ENCODE assay signal across 11 cellular contexts in genomic region chr6:150037526-150038201, GRCh38. TPM values are rescaled to one million over a fixed set of nuclear protein-coding genes. Genes with fewer than 3 reads are reported as not detected.
DNase-seq lines count a peak whose midpoint lies in the region; ATAC-seq and TF ChIP-seq lines count a peak whose summit lies in the region.
"Had no signal": no experiment of that assay in that cellular context is flagged by ENCODE, and none has a peak within 500 bp of the region (broad histone marks: within the 10 kb centered on the region; RNA-seq: fewer than 3 reads in every experiment).

No MANE protein-coding gene starts in this region.

- H3K4me3 Mint-ChIP-seq in nephron progenitor cell = peak overlapping the region; percentile 71

- ATAC-seq in heart left ventricle (no peak), left ventricle myocardium superior (no peak), GM21723 (IDR thresholded peaks at IDR 0.05; ENCODE audit: unreplicated experiment) (no peak)

- no peak for DNase-seq in heart left ventricle
- DNase-seq in left ventricle myocardium superior = no peak
- DNase-seq in nephron progenitor cell = peak; percentile 32
- no peak for DNase-seq in NOMO-1 (lab: John Stamatoyannopoulos, UW; ENCODE audit: unreplicated experiment in 2 of 2)
- no peak for DNase-seq in Ammon's horn (ENCODE audit: low spot score)
- DNase-seq in germinal center (ENCODE audit: low spot score) = no peak
- DNase-seq: MG63 had no signal

- H3K4me3 ChIP-seq in heart left ventricle = peak overlapping the region in 10 of 12 donors; percentile 7 to 33 (median 22)
- H3K4me3 ChIP-seq in esophagus (ENCODE audit: low read depth in 1 of 2, low read length in 2 of 2) = peak overlapping the region; percentile 10 to 27
- H3K4me3 ChIP-seq: MG63 had no signal

- H3K9me3 Mint-ChIP-seq in nephron progenitor cell = peaks cover 10% of the 10 kb centered on the region

- intact Hi-C loops in heart left ventricle (cut with DNase I) = no loop called here
- intact Hi-C loops in left ventricle myocardium superior (cut with micrococcal nuclease) = no loop called here

- peaks cover 7% of the 10 kb centered on the region for H3K4me1 Mint-ChIP-seq in nephron progenitor cell

- TF ChIP-seq CTCF in heart left ventricle (IDR thresholded peaks at IDR 0.05) (no peak), nephron progenitor cell (IDR thresholded peaks at IDR 0.05) (no peak)

- WGBS in heart left ventricle, 4 donors = 1 to 2% (median 2%) methylated on average over 29 to 55 of the region's 55 CpGs
- WGBS in esophagus, 2 donors = 5 to 6% methylated on average over 55 of the region's 55 CpGs

- H3K27ac ChIP-seq in heart left ventricle (no peak overlapping the region), esophagus (ENCODE audit: low read depth in 2 of 2, low read length in 1 of 2) (no peak overlapping the region)
- H3K27ac ChIP-seq: C4-2B had no signal

- H3K4me1 ChIP-seq in heart left ventricle (peaks cover 0 to 13% (median 10%) of the 10 kb centered on the region in 12 donors), esophagus (ENCODE audit: control insufficient read depth in 2 of 2, insufficient read depth in 2 of 2, low read length in 1 of 2) (peaks cover 0 to 9% of the 10 kb centered on the region in 2 donors)

- no peak for TF ChIP-seq POLR2A in heart left ventricle (IDR thresholded peaks at IDR 0.05)

- H3K36me3 Mint-ChIP-seq in nephron progenitor cell (ENCODE audit: low read depth) = no peaks in the 10 kb centered on the region

- H3K9me3 ChIP-seq in heart left ventricle (no peaks in the 10 kb centered on the region), esophagus (ENCODE audit: control insufficient read depth in 2 of 2, insufficient read depth in 1 of 2, low read depth in 1 of 2, low read length in 1 of 2) (no peaks in the 10 kb centered on the region)
- H3K9me3 ChIP-seq: MG63 had no signal

- H3K27ac Mint-ChIP-seq in nephron progenitor cell = no peak overlapping the region

- peaks cover 100% of the 10 kb centered on the region for H3K27me3 Mint-ChIP-seq in nephron progenitor cell (ENCODE audit: low read depth, poor library complexity)

- H3K27me3 ChIP-seq in heart left ventricle (peaks cover 24 to 78% (median 56%) of the 10 kb centered on the region in 9 donors), esophagus (ENCODE audit: control insufficient read depth in 1 of 2, insufficient read depth in 2 of 2, low read length in 2 of 2) (peaks cover 0 to 11% of the 10 kb centered on the region in 2 donors)

- H3K36me3 ChIP-seq in heart left ventricle = no peaks in the 10 kb centered on the region
- no peaks in the 10 kb centered on the region for H3K36me3 ChIP-seq in esophagus (ENCODE audit: control insufficient read depth in 2 of 2, insufficient read depth in 2 of 2, low read length in 1 of 2)
- H3K36me3 ChIP-seq: MG63 had no signal

RNA-seq across cellular contexts. Expression of gene RAET1L, which starts 12.3 kb away (rescaled TPM):
- total RNA-seq in heart left ventricle (not detected), left ventricle myocardium superior (not detected)
- polyA plus RNA-seq in heart left ventricle (not detected), esophagus (10 to 100 TPM; 33.9 to 75.3 TPM)
- total RNA-seq: activated CD8-positive, alpha-beta memory T cell treated with anti-CD3 and anti-CD28 coated beads for 36 hours had no signal

RNA-seq across cellular contexts. Expression of gene ULBP3, which starts 31.3 kb away (rescaled TPM):
- total RNA-seq in heart left ventricle (1 to 10 TPM in 6 of 9 donors, under 1 TPM in 3; 0.72 to 1.8 (median 1.3) TPM), left ventricle myocardium superior (1.1 TPM)
- polyA plus RNA-seq in heart left ventricle (1 to 10 TPM in 1 of 2 donors, not detected in 1; 3.6 TPM), esophagus (1 to 10 TPM in 1 of 2 donors, under 1 TPM in 1; 0.61 to 1.9 TPM)
